21 cellular contexts compared by ENCODE assay signal in the genomic region with DNA sequence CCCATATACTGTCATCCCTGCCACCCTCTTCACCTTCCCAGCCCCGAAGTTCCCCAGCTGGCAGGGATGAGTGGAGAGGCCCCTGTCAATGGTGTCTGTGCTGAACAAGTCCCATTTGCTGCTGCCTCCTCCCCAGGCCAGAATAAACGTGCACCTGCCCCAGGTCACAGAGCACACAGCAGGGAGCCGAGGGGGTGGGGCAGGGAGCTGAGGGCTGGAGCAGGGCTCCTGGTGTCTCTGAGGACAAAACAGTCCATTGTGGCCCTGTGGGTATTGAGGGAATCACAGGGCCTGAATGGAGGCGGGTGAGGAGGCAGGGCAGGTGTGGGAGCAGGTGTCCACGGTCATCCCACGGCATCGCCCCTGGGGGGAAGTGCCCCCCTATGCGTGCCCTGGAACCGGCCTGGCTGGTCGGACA. TPM values are rescaled to one million over a fixed set of nuclear protein-coding genes. Genes with fewer than 3 reads are reported as not detected.
DNase-seq lines count a peak whose midpoint lies in the region; ATAC-seq, FAIRE-seq and TF ChIP-seq lines count a peak whose summit lies in the region.
"Had no signal": no experiment of that assay in that cellular context is flagged by ENCODE, and none has a peak within 500 bp of the region (broad histone marks: within the 10 kb centered on the region; RNA-seq: fewer than 3 reads in every experiment).

No MANE protein-coding gene starts in this region.

- no peak overlapping the region for H2BK120ac ChIP-seq in H9 (ENCODE audit: low read depth, low read length, poor library complexity, severe bottlenecking)

- ATAC-seq in pancreas = peak in 3 of 4 donors; percentile 8 to 63 (median 46)
- no peak for ATAC-seq in natural killer cell treated with Interleukin-12 subunit alpha and Interleukin-12 subunit beta and Interleukin-15 and Interleukin-18, amount 100 ng/mL, for 72 hours
- no peak for ATAC-seq in HG03196 (IDR thresholded peaks at IDR 0.05; ENCODE audit: unreplicated experiment)
- ATAC-seq: esophagus mucosa, K562 had no signal

- H2BK15ac ChIP-seq in H9 (ENCODE audit: low read depth, low read length) = no peak overlapping the region

- no peaks in the 10 kb centered on the region for H3K9me2 ChIP-seq in PC-9 (ENCODE audit: insufficient read depth)

- no peaks in the 10 kb centered on the region for H3K9me3 ChIP-seq in H9 (ENCODE audit: control insufficient read depth, low read depth, low read length)
- H3K9me3 ChIP-seq in PC-9 (ENCODE audit: insufficient read depth, low read depth) = no peaks in the 10 kb centered on the region
- H3K9me3 ChIP-seq in pancreas = no peaks in the 10 kb centered on the region

- H3K4me2 ChIP-seq in H9 (ENCODE audit: insufficient read depth, insufficient read length, low read length) (no peak overlapping the region), PC-9 (peak overlapping the region; percentile 54)
- H3K4me2 ChIP-seq: smooth muscle cell had no signal

- H2AFZ ChIP-seq in H9 (ENCODE audit: low read length) (no peak overlapping the region), PC-9 (no peak overlapping the region)
- H2AFZ ChIP-seq: parathyroid adenoma had no signal

- CTCF ChIA-PET in PC-9 (lab: Charles Lee) = no interaction called here

- H3K23ac ChIP-seq in H9 (ENCODE audit: insufficient read length, low read depth, low read length) = no peak overlapping the region

- TF ChIP-seq CTCF in H9 (conservative IDR thresholded peaks at IDR 0.05) (no peak), PC-9 (conservative IDR thresholded peaks at IDR 0.05) (no peak), pancreas (IDR thresholded peaks at IDR 0.05) (no peak)

- no peak overlapping the region for H3T11ph ChIP-seq in H9 (ENCODE audit: low read length)

- H3K27ac ChIP-seq in H9 (ENCODE audit: insufficient read length, low read depth, low read length) (no peak overlapping the region), PC-9 (no peak overlapping the region), pancreas (no peak overlapping the region)
- H3K27ac ChIP-seq: C4-2B, coronary artery, parathyroid adenoma had no signal

- no CpG with 5 or more reads among the region's 10 CpGs for WGBS in H9 (ENCODE audit: extremely low coverage, insufficient read length, low lambda C conversion rate)
- 34 to 38% methylated on average over 8 to 10 of the region's 10 CpGs for WGBS in pancreas, 2 donors

- H2BK12ac ChIP-seq in H9 (ENCODE audit: insufficient read length, low read depth, low read length) = no peak overlapping the region

- H3K56ac ChIP-seq in H9 (ENCODE audit: insufficient read length, low read depth, low read length) = no peak overlapping the region

- H3K14ac ChIP-seq in H9 (ENCODE audit: insufficient read depth, low read length) = no peak overlapping the region

- no peak overlapping the region for H3K4ac ChIP-seq in H9 (ENCODE audit: low read depth, low read length)

- H3K36me3 Mint-ChIP-seq in H9 (ENCODE audit: insufficient read depth in 1 of 3, low read depth in 3 of 3) = no peaks in the 10 kb centered on the region
- no peaks in the 10 kb centered on the region for H3K36me3 Mint-ChIP-seq in natural killer cell treated with Interleukin-12 subunit alpha and Interleukin-12 subunit beta and Interleukin-15 and Interleukin-18, amount 100 ng/mL, for 72 hours

- H4K91ac ChIP-seq in H9 (ENCODE audit: insufficient read length, low read depth, low read length) = no peak overlapping the region

- H3K4me1 Mint-ChIP-seq in H9 = peaks cover 17 to 45% of the 10 kb centered on the region in 2 experiments
- peaks cover 0 to 4% of the 10 kb centered on the region in 2 donors for H3K4me1 Mint-ChIP-seq in natural killer cell treated with Interleukin-12 subunit alpha and Interleukin-12 subunit beta and Interleukin-15 and Interleukin-18, amount 100 ng/mL, for 72 hours (ENCODE audit: low read depth in 2 of 2)

- no peak overlapping the region for H4K5ac ChIP-seq in H9 (ENCODE audit: insufficient read length, low read depth, low read length)

- H3K4me1 ChIP-seq in H9 (ENCODE audit: insufficient read depth, low read length) = no peaks in the 10 kb centered on the region
- peaks cover 35% of the 10 kb centered on the region for H3K4me1 ChIP-seq in PC-9 (replicated peaks; ENCODE audit: insufficient read depth)
- H3K4me1 ChIP-seq in pancreas = no peaks in the 10 kb centered on the region
- H3K4me1 ChIP-seq: parathyroid adenoma had no signal

- H4K8ac ChIP-seq in H9 (replicated peaks; ENCODE audit: insufficient read length, low read depth, low read length) = no peak overlapping the region

- intact Hi-C loops in PC-9 (cut with micrococcal nuclease; ENCODE audit: unreplicated experiment) (loop anchor here (5.0 kb wide), 1 partner anchor 56 kb away; a partner anchor contains a TSS), pancreas (cut with DNase I) (no loop called here)

- DNase-seq in H9 (peak; percentile 46), NCI-H187 (lab: John Stamatoyannopoulos, UW) (peak; percentile 34 to 54), PC-9 (peak; percentile 52 to 66), pancreas (no peak)
- no peak for DNase-seq in activated CD4-positive, alpha-beta T cell treated with anti-CD3 and anti-CD28 coated beads for 48 hours
- no peak for DNase-seq in natural killer cell treated with Interleukin-12 subunit alpha and Interleukin-12 subunit beta and Interleukin-15 and Interleukin-18, amount 100 ng/mL, for 72 hours (ENCODE audit: low spot score)
- DNase-seq: activated effector memory CD4-positive, alpha-beta T cell treated with Interleukin-2 at 50 U/mL for 16 hours; anterior cingulate cortex; EL; GOT3; head of caudate nucleus; NCI-H1436; OCI-M1 had no signal

- H3K79me2 ChIP-seq in H9 (ENCODE audit: insufficient read depth, low read length) (no peaks in the 10 kb centered on the region), PC-9 (ENCODE audit: low read depth) (no peaks in the 10 kb centered on the region)
- H3K79me2 ChIP-seq: parathyroid adenoma had no signal

- H3K27me3 ChIP-seq in H9 (ENCODE audit: insufficient read depth, low read length) = no peaks in the 10 kb centered on the region
- H3K27me3 ChIP-seq in PC-9 (ENCODE audit: insufficient read depth, low read depth) = no peaks in the 10 kb centered on the region
- H3K27me3 ChIP-seq in pancreas = no peaks in the 10 kb centered on the region

- H4K20me1 ChIP-seq in H9 (ENCODE audit: control insufficient read depth, insufficient read depth, insufficient read length) = no peaks in the 10 kb centered on the region
- H4K20me1 ChIP-seq in PC-9 (ENCODE audit: insufficient read depth) = no peaks in the 10 kb centered on the region

- no peaks in the 10 kb centered on the region; a peak in 1 of 5 replicates for H3K9me3 Mint-ChIP-seq in H9
- no peaks in the 10 kb centered on the region for H3K9me3 Mint-ChIP-seq in natural killer cell treated with Interleukin-12 subunit alpha and Interleukin-12 subunit beta and Interleukin-15 and Interleukin-18, amount 100 ng/mL, for 72 hours
- H3K9me3 Mint-ChIP-seq: stimulated activated naive CD8-positive, alpha-beta T cell treated with anti-CD3 and anti-CD28 coated beads, Interleukin-15, Interleukin-2, amounts not matched to agents 100 ng/mL and 50 ng/mL, for 24 hours had no signal

- peaks cover 22% of the 10 kb centered on the region for H3F3A ChIP-seq in PC-9 (ENCODE audit: insufficient read depth, low read depth)

- H2AK5ac ChIP-seq in H9 (ENCODE audit: insufficient read length, low read length) = no peak overlapping the region

- H3K9ac ChIP-seq in H9 (ENCODE audit: extremely low read depth, insufficient read length, low read length) = no peak overlapping the region
- H3K9ac ChIP-seq: parathyroid adenoma had no signal

- peaks cover 3% of the 10 kb centered on the region for H3K23me2 ChIP-seq in H9 (ENCODE audit: insufficient read length, low read depth, low read length, poor library complexity, severe bottlenecking)

- peak overlapping the region in 1 of 3 experiments; percentile 14; a peak in 2 of 7 replicates for H3K27ac Mint-ChIP-seq in H9
- H3K27ac Mint-ChIP-seq in natural killer cell treated with Interleukin-12 subunit alpha and Interleukin-12 subunit beta and Interleukin-15 and Interleukin-18, amount 100 ng/mL, for 72 hours = no peak overlapping the region
- H3K27ac Mint-ChIP-seq: stimulated activated naive CD8-positive, alpha-beta T cell treated with anti-CD3 and anti-CD28 coated beads, Interleukin-15, Interleukin-2, amounts not matched to agents 100 ng/mL and 50 ng/mL, for 24 hours had no signal

- H3K79me1 ChIP-seq in H9 (ENCODE audit: insufficient read depth, low read depth, low read length, poor library complexity, severe bottlenecking) = no peaks in the 10 kb centered on the region

- no peak overlapping the region for H2BK20ac ChIP-seq in H9 (ENCODE audit: low read depth, low read length, poor library complexity, severe bottlenecking)

- peaks cover 1% of the 10 kb centered on the region; the same call in 1 of the 2 replicates for H3K27me3 Mint-ChIP-seq in H9 (ENCODE audit: low read depth)
- H3K27me3 Mint-ChIP-seq in natural killer cell treated with Interleukin-12 subunit alpha and Interleukin-12 subunit beta and Interleukin-15 and Interleukin-18, amount 100 ng/mL, for 72 hours = no peaks in the 10 kb centered on the region
- H3K27me3 Mint-ChIP-seq: stimulated activated naive CD8-positive, alpha-beta T cell treated with anti-CD3 and anti-CD28 coated beads, Interleukin-15, Interleukin-2, amounts not matched to agents 100 ng/mL and 50 ng/mL, for 24 hours had no signal

- no peak overlapping the region for H3K18ac ChIP-seq in H9 (ENCODE audit: insufficient read length, low read depth, low read length)

- no peak overlapping the region for H3K4me3 Mint-ChIP-seq in H9
- H3K4me3 Mint-ChIP-seq in natural killer cell treated with Interleukin-12 subunit alpha and Interleukin-12 subunit beta and Interleukin-15 and Interleukin-18, amount 100 ng/mL, for 72 hours = no peak overlapping the region
- H3K4me3 Mint-ChIP-seq: stimulated activated naive CD8-positive, alpha-beta T cell treated with anti-CD3 and anti-CD28 coated beads, Interleukin-15, Interleukin-2, amounts not matched to agents 100 ng/mL and 50 ng/mL, for 24 hours had no signal

- no TSS peak for BruUV-seq in PC-9 (replicated peaks; lab: Mats Ljungman, UMichigan)

- H3K36me3 ChIP-seq in PC-9 (ENCODE audit: low read depth) = no peaks in the 10 kb centered on the region
- H3K36me3 ChIP-seq in pancreas = no peaks in the 10 kb centered on the region

- POLR2A ChIA-PET in PC-9 (lab: Charles Lee; ENCODE audit: unreplicated experiment) = no interaction called here

- H2BK5ac ChIP-seq in H9 (ENCODE audit: insufficient read length, low read length) = no peak overlapping the region

- H3K4me3 ChIP-seq in PC-9 (no peak overlapping the region), pancreas (no peak overlapping the region)
- H3K4me3 ChIP-seq: coronary artery, K562, smooth muscle cell had no signal

- no peak for FAIRE-seq in pancreas (lab: Jason Lieb, UNC)
- FAIRE-seq: K562 had no signal

RNA-seq across cellular contexts. Expression of a gene that starts 55.8 kb away (rescaled TPM):
- total RNA-seq in H9 (2021) = 6.4 and 7.0 TPM in 2 replicates
- total RNA-seq in PC-9 (2021) = 2.2 and 3.6 TPM in 2 replicates
- 1 to 10 TPM in 2 of 6 donors, under 1 TPM in 4; 0.31 to 1.8 (median 0.52) TPM for total RNA-seq in pancreas
- 1 to 10 TPM; 2.1 to 2.9 TPM for polyA plus RNA-seq in pancreas
- total RNA-seq in natural killer cell treated with Interleukin-12 subunit alpha and Interleukin-12 subunit beta and Interleukin-15 and Interleukin-18, amount 100 ng/mL, for 72 hours = 1 to 10 TPM in 1 of 2 donors, under 1 TPM in 1; 0.71 to 1.3 TPM

Comparison
In these comparisons a context has a peak if more than half of its experiments do, and no peak if none do; other contexts are left out.
1. DNase-seq: peak in H9 (single experiment), NCI-H187 (2 of 2) and PC-9 (2 of 2); none in pancreas (0 of 6), activated CD4-positive, alpha-beta T cell treated with anti-CD3 and anti-CD28 coated beads for 48 hours (single experiment) and natural killer cell treated with Interleukin-12 subunit alpha and Interleukin-12 subunit beta and Interleukin-15 and Interleukin-18, amount 100 ng/mL, for 72 hours (single experiment).
2. ATAC-seq: peak in pancreas (3 of 4); none in natural killer cell treated with Interleukin-12 subunit alpha and Interleukin-12 subunit beta and Interleukin-15 and Interleukin-18, amount 100 ng/mL, for 72 hours (0 of 2) and HG03196 (single experiment).